ENCODE assay signal across 23 cellular contexts in the genomic region with DNA sequence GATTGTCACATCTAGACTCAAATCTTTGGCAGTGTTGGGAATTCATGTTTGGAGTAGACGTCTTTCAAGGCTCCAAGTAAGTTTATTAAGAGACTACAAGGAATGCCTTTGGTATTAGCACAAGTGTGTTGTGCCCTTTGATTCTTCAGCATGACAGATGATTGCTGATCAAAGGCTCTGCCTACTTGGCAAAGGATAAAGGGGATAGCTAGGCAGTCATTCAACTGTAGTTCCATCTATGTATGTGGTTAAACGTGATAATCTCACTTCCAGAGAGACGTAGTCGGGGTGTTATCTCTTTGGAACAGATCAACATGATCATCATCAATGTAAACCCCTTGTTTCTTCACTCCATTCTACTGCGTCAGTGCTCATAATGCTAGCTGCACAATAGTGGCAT.
"Had no signal": no experiment of that assay in that cellular context is flagged by ENCODE, and none has a peak within 500 bp of the region (broad histone marks: within the 10 kb centered on the region; RNA-seq: fewer than 3 reads in every experiment).

No MANE protein-coding gene starts in this region.

- H3K4me1 ChIP-seq: esophagus muscularis mucosa, gastrocnemius medialis, heart right ventricle, left lung, lower lobe of right lung had no signal

- H3K4me3 ChIP-seq: coronary artery, dorsolateral prefrontal cortex, esophagus muscularis mucosa, gastrocnemius medialis, heart right ventricle, left lung, lower lobe of right lung, mucosa of descending colon had no signal

- ATAC-seq: gastrocnemius medialis, heart right ventricle, left lung, left ventricle myocardium superior, lower lobe of right lung, mucosa of descending colon had no signal

- H3K27me3 ChIP-seq: esophagus muscularis mucosa, gastrocnemius medialis, heart right ventricle, left lung had no signal

- DNase-seq: dermis blood vessel endothelial cell; dorsolateral prefrontal cortex; effector CD4-positive, alpha-beta T cell; effector memory CD4-positive, alpha-beta T cell; foreskin melanocyte; gastrocnemius medialis; glutamatergic neuron; head of caudate nucleus; heart right ventricle; hippocampal formation; left cardiac atrium; left lung; left ventricle myocardium superior; lower lobe of right lung; mesenchymal stem cell; mucosa of descending colon; naive B cell had no signal

- FAIRE-seq: colon, endothelial cell of umbilical vein, islet of Langerhans, keratinocyte had no signal

- H3K27ac ChIP-seq: coronary artery, dorsolateral prefrontal cortex, esophagus muscularis mucosa, gastrocnemius medialis, heart right ventricle, left lung, lower lobe of right lung had no signal

- H3K9me3 ChIP-seq: esophagus muscularis mucosa, gastrocnemius medialis, heart right ventricle, left lung, lower lobe of right lung, mucosa of descending colon had no signal

- H3K36me3 ChIP-seq: gastrocnemius medialis had no signal
